8 cellular contexts compared by ENCODE assay signal in the genomic region with DNA sequence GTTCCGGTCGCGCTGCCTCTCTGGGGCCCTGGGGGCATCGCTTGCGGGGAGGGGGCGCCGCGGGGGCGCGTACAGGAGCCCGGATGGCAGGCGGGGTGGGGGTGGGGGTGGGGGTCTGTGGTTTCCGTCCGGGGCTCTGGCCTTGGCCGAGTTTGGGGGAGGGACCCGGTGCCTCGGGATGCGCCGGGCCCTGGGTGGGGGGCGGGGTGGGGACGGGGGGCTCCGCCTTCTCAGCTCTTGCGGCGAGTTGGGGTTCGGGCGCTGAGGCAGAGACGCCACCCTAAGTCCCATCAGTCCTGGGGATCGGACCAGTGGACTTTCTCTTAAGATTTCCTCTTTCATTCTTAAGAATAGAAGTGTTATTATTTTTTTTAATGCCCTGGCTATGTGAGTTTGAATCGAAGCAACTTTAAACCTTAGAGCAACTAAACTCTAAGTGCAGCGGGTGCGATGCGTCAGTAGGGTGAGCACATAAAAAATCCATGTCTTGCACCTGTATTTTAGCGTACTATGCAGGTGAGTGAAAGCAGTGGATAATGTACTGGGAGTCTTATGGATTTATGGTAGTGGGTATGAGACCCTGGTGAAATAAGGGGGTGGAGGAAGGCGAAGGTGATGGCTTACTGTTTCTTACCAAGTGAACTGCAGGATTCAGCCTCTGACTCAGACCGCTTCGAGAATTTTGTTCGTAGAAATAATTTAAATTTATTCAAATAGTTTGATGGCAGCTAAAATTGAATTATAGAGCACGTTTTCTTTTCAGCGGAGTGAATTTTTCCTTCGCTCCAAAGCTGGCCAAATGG. TPM values are rescaled to one million over a fixed set of nuclear protein-coding genes. Genes with fewer than 3 reads are reported as not detected.
DNase-seq lines count a peak whose midpoint lies in the region; ATAC-seq and TF ChIP-seq lines count a peak whose summit lies in the region.

No MANE protein-coding gene starts in this region.

- no peaks in the 10 kb centered on the region for H3K9me3 Mint-ChIP-seq in IgD-negative memory B cell
- H3K9me3 Mint-ChIP-seq in activated CD4-positive, alpha-beta T cell treated with anti-CD3 and anti-CD28 coated beads, Interleukin-2, amount 10 ng/mL, durations not matched to agents 24 days and 14 days, result no peaks in the 10 kb centered on the region

- POLR2A ChIA-PET in AG04450 (lab: Yijun Ruan, JAX), result interaction anchor here (0.6 to 1.9 kb wide), 27 partner anchors 8 to 948 kb away, joined by 3 to 14 read pairs (median 4); a partner anchor contains a TSS

- peak overlapping the region; percentile 74 for H2BK5ac ChIP-seq in mesenchymal stem cell (ENCODE audit: low read depth, low read length, poor library complexity, severe bottlenecking)

- TF ChIP-seq CTCF in AG04450 (IDR thresholded peaks at IDR 0.05; ENCODE audit: low read depth, low read length), result no peak

- H2AFZ ChIP-seq in mesenchymal stem cell (ENCODE audit: low read depth, low read length), result peak overlapping the region; percentile 81

- peaks cover 37 to 46% (median 45%) of the 10 kb centered on the region in 3 donors for H3K4me1 Mint-ChIP-seq in IgD-negative memory B cell
- H3K4me1 Mint-ChIP-seq in activated CD4-positive, alpha-beta T cell treated with anti-CD3 and anti-CD28 coated beads, Interleukin-2, amount 10 ng/mL, durations not matched to agents 24 days and 14 days, result peaks cover 27% of the 10 kb centered on the region

- H3K4me1 ChIP-seq in effector memory CD4-positive, alpha-beta T cell (ENCODE audit: control insufficient read depth, insufficient read depth, low read length, poor library complexity, severe bottlenecking), result peaks cover 26% of the 10 kb centered on the region
- H3K4me1 ChIP-seq in mesenchymal stem cell (ENCODE audit: control insufficient read depth, insufficient read depth, low read depth, low read length), result peaks cover 5% of the 10 kb centered on the region

- no peaks in the 10 kb centered on the region for H3K27me3 ChIP-seq in AG04450 (ENCODE audit: control insufficient read depth, insufficient read depth, low read length)
- no peaks in the 10 kb centered on the region for H3K27me3 ChIP-seq in effector memory CD4-positive, alpha-beta T cell (replicated peaks; ENCODE audit: control insufficient read depth, insufficient read depth, low read length, poor library complexity, severe bottlenecking)
- no peaks in the 10 kb centered on the region for H3K27me3 ChIP-seq in mesenchymal stem cell (ENCODE audit: control insufficient read depth in 1 of 2, insufficient read depth in 1 of 2, low read length in 2 of 2)

- H3K4me3 ChIP-seq in AG04450 (ENCODE audit: low read depth, low read length) (peak overlapping the region; percentile 94), mesenchymal stem cell (ENCODE audit: insufficient read depth in 1 of 2, low read depth in 1 of 2, low read length in 2 of 2) (peak overlapping the region; percentile 91 to 97)
- H3K4me3 ChIP-seq in effector memory CD4-positive, alpha-beta T cell (ENCODE audit: insufficient read depth, low read depth, low read length, poor library complexity, severe bottlenecking), result peak overlapping the region; percentile 87

- peak overlapping the region; percentile 3 to 71 for H3K14ac ChIP-seq in mesenchymal stem cell (ENCODE audit: low read length in 2 of 2)

- peaks cover 4% of the 10 kb centered on the region for H3K79me1 ChIP-seq in mesenchymal stem cell (replicated peaks; ENCODE audit: low read length, poor library complexity, severe bottlenecking)

- ATAC-seq in GM19023 (IDR thresholded peaks at IDR 0.05; ENCODE audit: unreplicated experiment), result peak; percentile 11

- H3K9me3 ChIP-seq in AG04450 (ENCODE audit: control insufficient read depth, insufficient read depth, low read length) (peaks cover 2% of the 10 kb centered on the region; the same call in 1 of the 2 replicates), mesenchymal stem cell (ENCODE audit: control insufficient read depth, low read length) (no peaks in the 10 kb centered on the region)
- H3K9me3 ChIP-seq in effector memory CD4-positive, alpha-beta T cell (ENCODE audit: control insufficient read depth, low read length), result no peaks in the 10 kb centered on the region

- peak overlapping the region; percentile 98 for H2BK15ac ChIP-seq in mesenchymal stem cell (ENCODE audit: low read depth, poor library complexity, severe bottlenecking)

- peak overlapping the region; percentile 60 to 94 (median 84) for H3K27ac Mint-ChIP-seq in IgD-negative memory B cell
- peak overlapping the region; percentile 95 for H3K27ac Mint-ChIP-seq in activated CD4-positive, alpha-beta T cell treated with anti-CD3 and anti-CD28 coated beads, Interleukin-2, amount 10 ng/mL, durations not matched to agents 24 days and 14 days

- WGBS in mesenchymal stem cell, result under 1% methylated on average over 13 of the region's 40 CpGs

- H2BK12ac ChIP-seq in mesenchymal stem cell (ENCODE audit: low read length in 2 of 2), result peak overlapping the region in 1 of 2 experiments; percentile 84

- H2AK5ac ChIP-seq in mesenchymal stem cell (ENCODE audit: low read length, severe bottlenecking), result peak overlapping the region; percentile 48

- DNase-seq in AG04450 (ENCODE audit: low read depth, low spot score), result no peak
- peak; percentile 79 for DNase-seq in activated CD4-positive, alpha-beta T cell treated with anti-CD3 and anti-CD28 coated beads, Interleukin-2, amount 10 ng/mL, durations not matched to agents 24 days and 14 days
- peak in 2 of 3 donors; percentile 32 to 39 for DNase-seq in effector memory CD4-positive, alpha-beta T cell
- DNase-seq in mesenchymal stem cell, result peak; percentile 56
- DNase-seq in stimulated activated naive CD4-positive, alpha-beta T cell treated with Interleukin-2 at 50 U/mL for 16 hours (lab: John Stamatoyannopoulos, UW), result peak; percentile 49
- no peak for DNase-seq in cortex of kidney (lab: John Stamatoyannopoulos, UW)

- H3K36me3 ChIP-seq in effector memory CD4-positive, alpha-beta T cell (ENCODE audit: control insufficient read depth, insufficient read depth, low read length), result no peaks in the 10 kb centered on the region
- no peaks in the 10 kb centered on the region for H3K36me3 ChIP-seq in mesenchymal stem cell (ENCODE audit: control insufficient read depth in 1 of 2, insufficient read depth in 2 of 2, low read depth in 1 of 2, low read length in 2 of 2)

- peak overlapping the region; percentile 90 to 95 (median 92) for H3K4me3 Mint-ChIP-seq in IgD-negative memory B cell
- peak overlapping the region; percentile 96 for H3K4me3 Mint-ChIP-seq in activated CD4-positive, alpha-beta T cell treated with anti-CD3 and anti-CD28 coated beads, Interleukin-2, amount 10 ng/mL, durations not matched to agents 24 days and 14 days

- H4K8ac ChIP-seq in mesenchymal stem cell (ENCODE audit: low read length), result no peak overlapping the region

- H3K18ac ChIP-seq in mesenchymal stem cell (ENCODE audit: low read depth in 1 of 2, low read length in 2 of 2), result peak overlapping the region; percentile 93 to 100

- H3K4ac ChIP-seq in mesenchymal stem cell (ENCODE audit: low read depth in 1 of 2, low read length in 2 of 2), result peak overlapping the region in 1 of 2 experiments; percentile 100

- intact Hi-C loops in activated CD4-positive, alpha-beta T cell treated with anti-CD3 and anti-CD28 coated beads, Interleukin-2, amount 10 ng/mL, durations not matched to agents 24 days and 14 days (cut with micrococcal nuclease), result loop anchor here (1.0 to 5.0 kb wide), 9 partner anchors 12 to 893 kb away; a partner anchor contains a TSS

- H3K9ac ChIP-seq in mesenchymal stem cell (ENCODE audit: low read length), result peak overlapping the region; percentile 97

- CTCF ChIA-PET in AG04450 (lab: Charles Lee), result interaction anchor here (0.6 to 0.8 kb wide), 4 partner anchors 413 to 1324 kb away, joined by 3 to 7 read pairs (median 4); no protein-coding TSS in a partner anchor

- no peaks in the 10 kb centered on the region for H3K36me3 Mint-ChIP-seq in IgD-negative memory B cell
- peaks cover 13% of the 10 kb centered on the region for H3K36me3 Mint-ChIP-seq in activated CD4-positive, alpha-beta T cell treated with anti-CD3 and anti-CD28 coated beads, Interleukin-2, amount 10 ng/mL, durations not matched to agents 24 days and 14 days (ENCODE audit: low read depth)

- peak overlapping the region; percentile 99 for H2BK120ac ChIP-seq in mesenchymal stem cell (ENCODE audit: low read depth, low read length)

- H3K27ac ChIP-seq in AG04450 (ENCODE audit: low read depth, low read length) (no peak overlapping the region), mesenchymal stem cell (ENCODE audit: low read length, poor library complexity, severe bottlenecking) (peak overlapping the region; percentile 74)
- H3K27ac ChIP-seq in effector memory CD4-positive, alpha-beta T cell (ENCODE audit: insufficient read depth, low read length, poor library complexity, severe bottlenecking), result peak overlapping the region; percentile 92

- H3K27me3 Mint-ChIP-seq in IgD-negative memory B cell, result peaks cover 6% of the 10 kb centered on the region
- peaks cover 17% of the 10 kb centered on the region for H3K27me3 Mint-ChIP-seq in activated CD4-positive, alpha-beta T cell treated with anti-CD3 and anti-CD28 coated beads, Interleukin-2, amount 10 ng/mL, durations not matched to agents 24 days and 14 days

- no peak overlapping the region for H4K91ac ChIP-seq in mesenchymal stem cell (ENCODE audit: low read length)

- H3K4me2 ChIP-seq in mesenchymal stem cell (ENCODE audit: low read length, poor library complexity, severe bottlenecking), result peak overlapping the region; percentile 77

- H3K23ac ChIP-seq in mesenchymal stem cell (ENCODE audit: low read length in 2 of 2), result peak overlapping the region in 1 of 2 experiments; percentile 52

RNA-seq across cellular contexts. Expression of a gene that starts 0.8 kb away (rescaled TPM):
- polyA plus RNA-seq in AG04450 (2011; rRNA removed) (352 and 453 TPM in 2 replicates), IgD-negative memory B cell (45.7 TPM)
- 1,439 and 1,879 TPM in 2 replicates for polyA minus RNA-seq in AG04450 (2011; rRNA and poly(A)+ RNA removed)
- 142 and 147 TPM in 2 replicates for total RNA-seq in activated CD4-positive, alpha-beta T cell treated with anti-CD3 and anti-CD28 coated beads, Interleukin-2, amount 10 ng/mL, durations not matched to agents 24 days and 14 days
- 374 TPM for polyA plus RNA-seq in mesenchymal stem cell (2013, experiment 1 of 2)
- 364 TPM for polyA plus RNA-seq in mesenchymal stem cell (2013, experiment 2 of 2)

Comparison
In these comparisons a context has a peak if more than half of its experiments do, and no peak if none do; other contexts are left out.
1. DNase-seq: peak in activated CD4-positive, alpha-beta T cell treated with anti-CD3 and anti-CD28 coated beads, Interleukin-2, amount 10 ng/mL, durations not matched to agents 24 days and 14 days (single experiment), effector memory CD4-positive, alpha-beta T cell (2 of 3), mesenchymal stem cell (single experiment) and stimulated activated naive CD4-positive, alpha-beta T cell treated with Interleukin-2 at 50 U/mL for 16 hours (single experiment); none in AG04450 (single experiment) and cortex of kidney (single experiment).
2. Peak in every context shown above with its lines, with median percentiles within 50 percentile points of each other: H3K4me3 ChIP-seq.